Comparison of ENCODE assay signal across 9 cellular contexts in genomic region chr17:17590141-17590735, GRCh38. TPM values are rescaled to one million over a fixed set of nuclear protein-coding genes. Genes with fewer than 3 reads are reported as not detected.
DNase-seq lines count a peak whose midpoint lies in the region; ATAC-seq, FAIRE-seq and TF ChIP-seq lines count a peak whose summit lies in the region.
"Had no signal": no experiment of that assay in that cellular context is flagged by ENCODE, and none has a peak within 500 bp of the region (broad histone marks: within the 10 kb centered on the region; RNA-seq: fewer than 3 reads in every experiment).

No MANE protein-coding gene starts in this region.

- no peaks in the 10 kb centered on the region for H4K20me1 ChIP-seq in HepG2 (ENCODE audit: insufficient read depth, low read length)

- peaks cover 26% of the 10 kb centered on the region for H3K4me1 ChIP-seq in HepG2 (ENCODE audit: insufficient read depth, low read length)

- in situ Hi-C loops in HepG2 (cut with HindIII; ENCODE audit: extremely low pct_ligation_motif_present, low pct_unique_long_range_greater_than_20kb) = no loop called here

- FAIRE-seq in HepG2 (lab: Jason Lieb, UNC) = peak; percentile 15
- FAIRE-seq: islet of Langerhans had no signal

- whole genome bisulfite sequencing in HepG2 (ENCODE audit: low lambda C conversion rate) = 6% methylated on average over 11 of the region's 11 CpGs

- BruUV-seq in HepG2 (replicated peaks; lab: Mats Ljungman, UMichigan) = no TSS peak

- intact Hi-C loops in HepG2 (cut with micrococcal nuclease; ENCODE audit: unreplicated experiment) = loop anchor here (1.0 kb wide), 1 partner anchor 8 kb away; no protein-coding TSS in a partner anchor

- H3K27ac Mint-ChIP-seq in activated naive CD4-positive, alpha-beta T cell treated with anti-CD3 and anti-CD28 coated beads, Interleukin-2, amount 10 ng/mL, durations not matched to agents 7 days and 5 days = peak overlapping the region; percentile 74
- peak overlapping the region; percentile 93 for H3K27ac Mint-ChIP-seq in activated naive CD8-positive, alpha-beta T cell
- peak overlapping the region; percentile 94 for H3K27ac Mint-ChIP-seq in type B pancreatic cell

- DNase-seq in activated naive CD4-positive, alpha-beta T cell treated with anti-CD3 and anti-CD28 coated beads, Interleukin-2, amount 10 ng/mL, durations not matched to agents 7 days and 5 days = no peak
- DNase-seq in activated naive CD4-positive, alpha-beta T cell treated with anti-CD3 and anti-CD28 coated beads, Interleukin-2, amount 50 U/mL, for 16 hours = no peak
- no peak for DNase-seq in HepG2 (ENCODE audit: low spot score)
- no peak for DNase-seq in type B pancreatic cell (ENCODE audit: extremely low spot score, unreplicated experiment)
- DNase-seq in SW480 (ENCODE audit: low spot score) = no peak

- H3K4me3 Mint-ChIP-seq in activated naive CD4-positive, alpha-beta T cell treated with anti-CD3 and anti-CD28 coated beads, Interleukin-2, amount 10 ng/mL, durations not matched to agents 7 days and 5 days = peak overlapping the region; percentile 96
- H3K4me3 Mint-ChIP-seq in activated naive CD8-positive, alpha-beta T cell = peak overlapping the region; percentile 97
- peak overlapping the region; percentile 97 for H3K4me3 Mint-ChIP-seq in type B pancreatic cell

- H3K79me2 ChIP-seq in HepG2 (ENCODE audit: insufficient read depth, low read length) = peaks cover 13% of the 10 kb centered on the region

- H3K27ac ChIP-seq in HepG2 (ENCODE audit: extremely low read length, insufficient read depth, low read length) = peak overlapping the region; percentile 89

- no peaks in the 10 kb centered on the region; a peak in 1 of 5 replicates for H3K27me3 ChIP-seq in HepG2 (ENCODE audit: control insufficient read depth in 1 of 2, insufficient read depth in 2 of 2, low read length in 2 of 2)

- ATAC-seq in HepG2 (no peak), HG03025 (IDR thresholded peaks at IDR 0.05; ENCODE audit: low FRiP score, unreplicated experiment) (no peak), HG03432 (IDR thresholded peaks at IDR 0.05; ENCODE audit: unreplicated experiment) (no peak)

- POLR2A ChIA-PET in HepG2 (lab: Yijun Ruan, JAX) = interaction anchor here (1.3 to 4.3 kb wide), 7 partner anchors 9 to 246 kb away, joined by 3 to 49 read pairs (median 5); partner anchors contain the start of genes RASD1 and SREBF1

- H3K36me3 ChIP-seq in HepG2 (replicated peaks in 1 of 2; ENCODE audit: control insufficient read depth in 1 of 2, insufficient read depth in 2 of 2, low read length in 2 of 2) = no peaks in the 10 kb centered on the region; a peak in 1 of 5 replicates

- peak overlapping the region; percentile 69 to 94 (median 94) for H3K4me3 ChIP-seq in HepG2 (replicated peaks in 1 of 3; ENCODE audit: insufficient read depth in 1 of 3, low read depth in 2 of 3, low read length in 3 of 3)

- H3K4me1 Mint-ChIP-seq in activated naive CD4-positive, alpha-beta T cell treated with anti-CD3 and anti-CD28 coated beads, Interleukin-2, amount 10 ng/mL, durations not matched to agents 7 days and 5 days = peaks cover 26% of the 10 kb centered on the region
- peaks cover 20% of the 10 kb centered on the region for H3K4me1 Mint-ChIP-seq in activated naive CD8-positive, alpha-beta T cell (ENCODE audit: low read depth)
- H3K4me1 Mint-ChIP-seq in type B pancreatic cell (ENCODE audit: unreplicated experiment) = peaks cover 29% of the 10 kb centered on the region

- no peak for TF ChIP-seq POLR2A in HepG2 (IDR thresholded peaks at IDR 0.05; ENCODE audit: insufficient read depth in 1 of 2, low read depth in 2 of 2, low read length in 2 of 2)

- H2AFZ ChIP-seq in HepG2 (ENCODE audit: low read length) = no peak overlapping the region

- CTCF ChIA-PET in activated naive CD4-positive, alpha-beta T cell treated with anti-CD3 and anti-CD28 coated beads, Interleukin-2, amount 10 ng/mL, durations not matched to agents 7 days and 5 days (lab: Charles Lee) = interaction anchor here (1.0 to 1.9 kb wide), 3 partner anchors 24 to 51 kb away, joined by 3 to 6 read pairs (median 3); no protein-coding TSS in a partner anchor
- CTCF ChIA-PET in HepG2 (lab: Yijun Ruan, JAX; ENCODE audit: low intra/inter-chr PET ratio, low total read pairs) = no interaction called here

- peak overlapping the region; percentile 76 for H3K9ac ChIP-seq in HepG2 (ENCODE audit: insufficient read depth, low read depth, low read length)

- H3K36me3 Mint-ChIP-seq in activated naive CD4-positive, alpha-beta T cell treated with anti-CD3 and anti-CD28 coated beads, Interleukin-2, amount 10 ng/mL, durations not matched to agents 7 days and 5 days = no peaks in the 10 kb centered on the region
- no peaks in the 10 kb centered on the region for H3K36me3 Mint-ChIP-seq in activated naive CD8-positive, alpha-beta T cell
- H3K36me3 Mint-ChIP-seq in type B pancreatic cell = peaks cover 3% of the 10 kb centered on the region

- H3K4me2 ChIP-seq in HepG2 (ENCODE audit: low read depth, low read length) = peak overlapping the region; percentile 95

- H3K9me3 ChIP-seq in HepG2 (ENCODE audit: low read length) = no peaks in the 10 kb centered on the region

- TF ChIP-seq RAD21 in HepG2 (CRISPR knock-in tag; IDR thresholded peaks at IDR 0.05) = no peak

- no peak for TF ChIP-seq CTCF in HepG2 (CRISPR knock-in tag; IDR thresholded peaks at IDR 0.05)
- no peak for TF ChIP-seq CTCF in type B pancreatic cell (conservative IDR thresholded peaks at IDR 0.05)

- H3K9me3 Mint-ChIP-seq in activated naive CD4-positive, alpha-beta T cell treated with anti-CD3 and anti-CD28 coated beads, Interleukin-2, amount 10 ng/mL, durations not matched to agents 7 days and 5 days = no peaks in the 10 kb centered on the region
- H3K9me3 Mint-ChIP-seq in activated naive CD8-positive, alpha-beta T cell (ENCODE audit: low read depth) = no peaks in the 10 kb centered on the region
- no peaks in the 10 kb centered on the region for H3K9me3 Mint-ChIP-seq in type B pancreatic cell

- H3K27me3 Mint-ChIP-seq in activated naive CD4-positive, alpha-beta T cell treated with anti-CD3 and anti-CD28 coated beads, Interleukin-2, amount 10 ng/mL, durations not matched to agents 7 days and 5 days = no peaks in the 10 kb centered on the region
- no peaks in the 10 kb centered on the region for H3K27me3 Mint-ChIP-seq in activated naive CD8-positive, alpha-beta T cell
- H3K27me3 Mint-ChIP-seq in type B pancreatic cell = no peaks in the 10 kb centered on the region

- TF ChIP-seq EP300 in HepG2 (IDR thresholded peaks at IDR 0.05; ENCODE audit: low read depth in 2 of 2, low read length in 2 of 2) (no peak), HepG2 (CRISPR knock-in tag; IDR thresholded peaks at IDR 0.05; ENCODE audit: borderline replicate concordance) (no peak)

TF ChIP-seq in HepG2, 621 proteins besides CTCF, POLR2A, EP300 and RAD21 (continues in another document):
- TF ChIP-seq ZFY (CRISPR knock-in tag; IDR thresholded peaks at IDR 0.05) = peak; percentile 17; the same call in 1 of the 2 replicates
- TF ChIP-seq, protein P1, sequence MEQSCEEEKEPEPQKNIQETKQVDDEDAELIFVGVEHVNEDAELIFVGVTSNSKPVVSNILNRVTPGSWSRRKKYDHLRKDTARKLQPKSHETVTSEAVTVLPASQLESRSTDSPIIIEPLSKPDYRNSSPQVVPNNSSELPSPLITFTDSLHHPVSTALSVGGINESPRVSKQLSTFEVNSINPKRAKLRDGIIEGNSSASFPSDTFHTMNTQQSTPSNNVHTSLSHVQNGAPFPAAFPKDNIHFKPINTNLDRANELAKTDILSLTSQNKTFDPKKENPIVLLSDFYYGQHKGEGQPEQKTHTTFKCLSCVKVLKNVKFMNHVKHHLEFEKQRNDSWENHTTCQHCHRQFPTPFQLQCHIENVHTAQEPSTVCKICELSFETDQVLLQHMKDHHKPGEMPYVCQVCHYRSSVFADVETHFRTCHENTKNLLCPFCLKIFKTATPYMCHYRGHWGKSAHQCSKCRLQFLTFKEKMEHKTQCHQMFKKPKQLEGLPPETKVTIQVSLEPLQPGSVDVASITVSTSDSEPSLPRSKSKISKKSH (CRISPR knock-in tag; IDR thresholded peaks at IDR 0.05; ENCODE audit: borderline replicate concordance) = no peak
- no peak for TF ChIP-seq NR2F6 (IDR thresholded peaks at IDR 0.05)
- TF ChIP-seq NR2F6 (CRISPR knock-in tag; IDR thresholded peaks at IDR 0.05) = peak; percentile 20; the same call in 1 of the 2 replicates
- TF ChIP-seq MAZ (IDR thresholded peaks at IDR 0.05; ENCODE audit: borderline replicate concordance, low read depth, low read length) = no peak
- TF ChIP-seq MAZ (CRISPR knock-in tag; IDR thresholded peaks at IDR 0.05; ENCODE audit: low read depth) = no peak
- peak; percentile 21; the same call in 1 of the 2 replicates for TF ChIP-seq SAP130 (CRISPR knock-in tag; IDR thresholded peaks at IDR 0.05; ENCODE audit: low read depth)
- no peak for TF ChIP-seq IRX3 (CRISPR knock-in tag; IDR thresholded peaks at IDR 0.05; ENCODE audit: borderline replicate concordance, low read depth)

RNA-seq across cellular contexts. Expression of gene PEMT, which starts 1.3 kb away (rescaled TPM):
- 16.4 and 31.7 TPM in 2 replicates for total RNA-seq in HepG2 (2016; rRNA removed; fragmentation: Illumina TruSeq; extraction: Trizol)
- 38.2 and 45.8 TPM in 2 replicates for total RNA-seq in HepG2 (2016; cell fraction: cytosol; rRNA removed; fragmentation: Illumina TruSeq; extraction: Trizol; ENCODE audit: low read depth)
- total RNA-seq in HepG2 (2016; cell fraction: insoluble cytoplasmic fraction; rRNA removed; fragmentation: Illumina TruSeq; extraction: Trizol) = 16.3 and 32.5 TPM in 2 replicates
- 31.0 and 42.8 TPM in 2 replicates for total RNA-seq in HepG2 (2016; cell fraction: membrane; rRNA removed; fragmentation: Illumina TruSeq; extraction: Trizol)
- 15.8 and 21.7 TPM in 2 replicates for total RNA-seq in HepG2 (2016; cell fraction: nucleus; rRNA removed; fragmentation: Illumina TruSeq; extraction: Trizol)
- 43.6 and 61.4 TPM in 2 replicates for polyA plus RNA-seq in HepG2 (2011; rRNA removed)
- polyA plus RNA-seq in HepG2 (2011; cell fraction: cytosol; rRNA removed) = 54.3 and 73.8 TPM in 2 replicates
- 36.9 and 41.0 TPM in 2 replicates for polyA plus RNA-seq in HepG2 (2011; cell fraction: nucleus; rRNA removed)
- polyA plus RNA-seq in HepG2 (2012) = 38.0 and 42.3 TPM in 2 replicates
- polyA plus RNA-seq in HepG2 (2016; cell fraction: cytosol; fragmentation: Illumina TruSeq; extraction: Trizol; ENCODE audit: low read depth) = 46.1 and 58.0 TPM in 2 replicates
- 24.1 and 25.5 TPM in 2 replicates for polyA plus RNA-seq in HepG2 (2016; cell fraction: insoluble cytoplasmic fraction; fragmentation: Illumina TruSeq; extraction: Trizol; ENCODE audit: low read depth)
- polyA plus RNA-seq in HepG2 (2016; cell fraction: membrane; fragmentation: Illumina TruSeq; extraction: Trizol; ENCODE audit: low read depth) = 38.1 and 45.2 TPM in 2 replicates
- 39.8 and 40.0 TPM in 2 replicates for polyA plus RNA-seq in HepG2 (2016; cell fraction: nucleus; fragmentation: Illumina TruSeq; extraction: Trizol; ENCODE audit: insufficient read depth, low read depth)
- polyA minus RNA-seq in HepG2 (2011; rRNA and poly(A)+ RNA removed; ENCODE audit: low replicate concordance) = 51.2 and 54.0 TPM in 2 replicates
- 20.3 and 22.0 TPM in 2 replicates for polyA minus RNA-seq in HepG2 (2011; cell fraction: cytosol; rRNA and poly(A)+ RNA removed)
- polyA minus RNA-seq in HepG2 (2011; cell fraction: nucleus; rRNA and poly(A)+ RNA removed) = 6.6 and 8.5 TPM in 2 replicates
- total RNA-seq in type B pancreatic cell (ENCODE audit: low replicate concordance) = 32.1 and 34.9 TPM in 2 replicates
